In genomic region chr7:3678411-3678810, GRCh38 we compare ENCODE assay signal across 31 cellular contexts.
"Had no signal": no experiment of that assay in that cellular context is flagged by ENCODE, and none has a peak within 500 bp of the region (broad histone marks: within the 10 kb centered on the region; RNA-seq: fewer than 3 reads in every experiment).

No MANE protein-coding gene starts in this region.

- DNase-seq: activated effector memory CD4-positive, alpha-beta T cell treated with anti-CD3 and anti-CD28 coated beads, Interleukin-2, amount 50 U/mL, for 16 hours; activated effector memory CD4-positive, alpha-beta T cell treated with Interleukin-2 at 50 U/mL for 16 hours; activated gamma-delta T cell; activated gamma-delta T cell treated with Interleukin-2 at 50 U/mL for 16 hours; activated naive CD4-positive, alpha-beta T cell; activated naive CD4-positive, alpha-beta T cell treated with anti-CD3 and anti-CD28 coated beads for 36 hours; activated naive CD4-positive, alpha-beta T cell treated with anti-CD3 and anti-CD28 coated beads, Interleukin-2, amount 10 ng/mL, durations not matched to agents 7 days and 5 days; activated naive CD4-positive, alpha-beta T cell treated with anti-CD3 and anti-CD28 coated beads, Interleukin-2, amount 50 U/mL, for 16 hours; activated naive CD4-positive, alpha-beta T cell treated with Interleukin-2 at 50 U/mL for 16 hours; activated naive CD8-positive, alpha-beta T cell treated with anti-CD3 and anti-CD28 coated beads for 36 hours; activated naive CD8-positive, alpha-beta T cell treated with anti-CD3 and anti-CD28 coated beads, Interleukin-2, amount 10 ng/mL, durations not matched to agents 7 days and 5 days; activated naive CD8-positive, alpha-beta T cell treated with anti-CD3 and anti-CD28 coated beads, Interleukin-2, amount 50 U/mL, for 24 hours; activated T-cell treated with anti-CD3 and anti-CD28 coated beads, Interleukin-2, amount 50 U/mL, for 1 hour; activated T-cell treated with anti-CD3 and anti-CD28 coated beads, Interleukin-2, amount 50 U/mL, for 24 hours; activated T-cell treated with anti-CD3 and anti-CD28 coated beads, Interleukin-2, amount 50 U/mL, for 4 hours; activated T-cell treated with anti-CD3 and anti-CD28 coated beads, Interleukin-2, amount 50 U/mL, for 48 hours; activated T-cell treated with anti-CD3 and anti-CD28 coated beads, Interleukin-2, amount 50 U/mL, for 72 hours; adrenal gland; amniotic stem cell; amygdala; anterior cingulate cortex; aorta; body of pancreas; brain microvascular endothelial cell; caudate nucleus; central memory CD4-positive, alpha-beta T cell; cerebellar nuclear complex had no signal

- ATAC-seq: activated naive CD4-positive, alpha-beta T cell treated with anti-CD3 and anti-CD28 coated beads, Interleukin-2, amount 50 U/mL, for 72 hours; activated T-cell treated with anti-CD3 and anti-CD28 coated beads, Interleukin-2, amount 50 U/mL, for 4 hours; activated T-cell treated with anti-CD3 and anti-CD28 coated beads, Interleukin-2, amount 50 U/mL, for 72 hours; activated T-helper 17 cell treated with anti-CD3 and anti-CD28 coated beads, Interleukin-2, amount 50 U/mL, for 72 hours; body of pancreas had no signal

- FAIRE-seq: astrocyte, bronchial epithelial cell had no signal
